Comparison of ENCODE assay signal across 12 cellular contexts in genomic region chr16:28572659-28573510, GRCh38. TPM values are rescaled to one million over a fixed set of nuclear protein-coding genes. Genes with fewer than 3 reads are reported as not detected.
DNase-seq lines count a peak whose midpoint lies in the region; ATAC-seq, FAIRE-seq and TF ChIP-seq lines count a peak whose summit lies in the region.
"Had no signal": no experiment of that assay in that cellular context is flagged by ENCODE, and none has a peak within 500 bp of the region (broad histone marks: within the 10 kb centered on the region; RNA-seq: fewer than 3 reads in every experiment).

No MANE protein-coding gene starts in this region.

- H3K9me3 Mint-ChIP-seq in activated naive CD4-positive, alpha-beta T cell treated with anti-CD3 and anti-CD28 coated beads, Interleukin-2, amount 50 U/mL, for 72 hours = no peaks in the 10 kb centered on the region
- no peaks in the 10 kb centered on the region for H3K9me3 Mint-ChIP-seq in nephron

- no peak for TF ChIP-seq POLR2A in uterus (IDR thresholded peaks at IDR 0.05)

- H3K36me3 Mint-ChIP-seq in activated naive CD4-positive, alpha-beta T cell treated with anti-CD3 and anti-CD28 coated beads, Interleukin-2, amount 50 U/mL, for 72 hours = peaks cover 0 to under 1% of the 10 kb centered on the region in 2 donors
- H3K36me3 Mint-ChIP-seq in nephron (ENCODE audit: low read depth) = peaks cover 4% of the 10 kb centered on the region

- no peaks in the 10 kb centered on the region for H3K27me3 ChIP-seq in cardiac muscle cell
- H3K27me3 ChIP-seq in uterus = no peaks in the 10 kb centered on the region
- H3K27me3 ChIP-seq: adrenal gland had no signal

- intact Hi-C loops in uterus (cut with DNase I; ENCODE audit: low total_unique reads) = no loop called here

- no peak for DNase-seq in activated naive CD4-positive, alpha-beta T cell treated with anti-CD3 and anti-CD28 coated beads, Interleukin-2, amount 50 U/mL, for 72 hours (ENCODE audit: low spot score in 2 of 2)
- no peak for DNase-seq in activated naive CD4-positive, alpha-beta T cell (lab: John Stamatoyannopoulos, UW)
- DNase-seq in cardiac muscle cell (ENCODE audit: low read depth in 1 of 2, low spot score in 1 of 2) (peak; percentile 67 to 92), uterus (peak; percentile 52 to 73), SW 1271 (lab: John Stamatoyannopoulos, UW) (no peak), NCI-H1694 (lab: John Stamatoyannopoulos, UW) (no peak), RCC 7860 (ENCODE audit: low spot score) (no peak)
- DNase-seq: activated CD4-positive, alpha-beta T cell treated with anti-CD3 and anti-CD28 coated beads for 48 hours; NCI-H2081 had no signal

- peak overlapping the region; percentile 45 to 48 (median 47) for H3K4me3 Mint-ChIP-seq in nephron

- FAIRE-seq in RCC 7860 (lab: Jason Lieb, UNC) = no peak

- peaks cover 26% of the 10 kb centered on the region for H3K4me1 ChIP-seq in cardiac muscle cell (ENCODE audit: low read depth)
- peaks cover 0 to 9% of the 10 kb centered on the region in 2 donors for H3K4me1 ChIP-seq in uterus

- no peak for TF ChIP-seq CTCF in cardiac muscle cell (IDR thresholded peaks at IDR 0.05; ENCODE audit: low read depth, low read length)
- TF ChIP-seq CTCF in nephron (IDR thresholded peaks at IDR 0.05; ENCODE audit: unreplicated experiment in 3 of 3) = no peak
- no peak for TF ChIP-seq CTCF in uterus (IDR thresholded peaks at IDR 0.05)

- H3K27ac ChIP-seq in cardiac muscle cell (peak overlapping the region; percentile 95), uterus (peak overlapping the region; percentile 51 to 77)

- ATAC-seq in activated naive CD4-positive, alpha-beta T cell treated with anti-CD3 and anti-CD28 coated beads, Interleukin-2, amount 50 U/mL, for 72 hours = no peak

- H3K27ac Mint-ChIP-seq in activated naive CD4-positive, alpha-beta T cell treated with anti-CD3 and anti-CD28 coated beads, Interleukin-2, amount 50 U/mL, for 72 hours = peak overlapping the region; percentile 37 to 38
- H3K27ac Mint-ChIP-seq in nephron = peak overlapping the region; percentile 96 to 98 (median 97)

- no peaks in the 10 kb centered on the region for H3K9me3 ChIP-seq in cardiac muscle cell (ENCODE audit: low read depth)
- no peaks in the 10 kb centered on the region for H3K9me3 ChIP-seq in uterus
- H3K9me3 ChIP-seq: adrenal gland had no signal

- peaks cover 3% of the 10 kb centered on the region for H3K27me3 Mint-ChIP-seq in nephron (ENCODE audit: low read depth)

- peaks cover 40% of the 10 kb centered on the region for H3K4me1 Mint-ChIP-seq in nephron

- H3K4me3 ChIP-seq in cardiac muscle cell (no peak overlapping the region), uterus (no peak overlapping the region)
- H3K4me3 ChIP-seq: adrenal gland had no signal

- H3K36me3 ChIP-seq in cardiac muscle cell = no peaks in the 10 kb centered on the region
- no peaks in the 10 kb centered on the region for H3K36me3 ChIP-seq in uterus
- H3K36me3 ChIP-seq: adrenal gland had no signal

RNA-seq across cellular contexts. Expression of gene SGF29, which starts 19.2 kb away (rescaled TPM):
- total RNA-seq in activated naive CD4-positive, alpha-beta T cell treated with anti-CD3 and anti-CD28 coated beads, Interleukin-2, amount 50 U/mL, for 72 hours = 10 to 100 TPM; 10.7 to 22.1 TPM
- total RNA-seq in cardiac muscle cell = 23.8 and 28.8 TPM in 2 replicates
- 21.7 and 27.9 TPM in 2 replicates for polyA plus RNA-seq in cardiac muscle cell
- 10 to 100 TPM; 13.2 to 45.3 (median 29.1) TPM for total RNA-seq in uterus

RNA-seq across cellular contexts. Expression of gene SULT1A2, which starts 24.0 kb away (rescaled TPM):
- under 1 TPM; 0.30 to 0.54 TPM for total RNA-seq in activated naive CD4-positive, alpha-beta T cell treated with anti-CD3 and anti-CD28 coated beads, Interleukin-2, amount 50 U/mL, for 72 hours
- total RNA-seq in cardiac muscle cell = 0.67 and 1.6 TPM in 2 replicates
- polyA plus RNA-seq in cardiac muscle cell = 0.83 and 5.4 TPM in 2 replicates
- total RNA-seq in uterus = under 1 TPM in 2 of 4 donors, not detected in 2; 0.41 to 0.46 TPM
- total RNA-seq: lower leg skin had no signal

RNA-seq across cellular contexts. Expression of gene NUPR1, which starts 34.1 kb away (rescaled TPM):
- total RNA-seq in activated naive CD4-positive, alpha-beta T cell treated with anti-CD3 and anti-CD28 coated beads, Interleukin-2, amount 50 U/mL, for 72 hours = not detected
- total RNA-seq in cardiac muscle cell (not detected in 2 replicates), uterus (10 to 100 TPM in 3 of 4 donors, 1 to 10 TPM in 1; 7.3 to 81.1 (median 18.4) TPM)
- polyA plus RNA-seq in cardiac muscle cell = not detected in 2 replicates

RNA-seq across cellular contexts. Expression of gene SULT1A1, which starts 37.0 kb away (rescaled TPM):
- total RNA-seq in activated naive CD4-positive, alpha-beta T cell treated with anti-CD3 and anti-CD28 coated beads, Interleukin-2, amount 50 U/mL, for 72 hours = 10 to 100 TPM in 1 of 2 donors, 1 to 10 TPM in 1; 8.2 to 15.6 TPM
- total RNA-seq in cardiac muscle cell = 23.6 and 30.4 TPM in 2 replicates
- polyA plus RNA-seq in cardiac muscle cell = 24.1 and 42.8 TPM in 2 replicates
- total RNA-seq in uterus = 10 to 100 TPM in 2 of 4 donors, 1 to 10 TPM in 2; 2.8 to 30.3 (median 8.5) TPM

Comparison
In these comparisons a context has a peak if more than half of its experiments do, and no peak if none do; other contexts are left out.
1. DNase-seq: peak in cardiac muscle cell (2 of 2) and uterus (2 of 2); none in activated naive CD4-positive, alpha-beta T cell treated with anti-CD3 and anti-CD28 coated beads, Interleukin-2, amount 50 U/mL, for 72 hours (0 of 2), activated naive CD4-positive, alpha-beta T cell (0 of 4), SW 1271 (0 of 2), NCI-H1694 (single experiment) and RCC 7860 (single experiment).